Comparison of ENCODE assay signal across 1 cellular context in genomic region chr3:135965129-135965505, GRCh38.
TF ChIP-seq lines count a peak whose summit lies in the region.

No MANE protein-coding gene starts in this region.

TF ChIP-seq in GM12878, 131 proteins besides CTCF, POLR2A, EP300 and RAD21 (continued from another document):
- TF ChIP-seq CUX1 (IDR thresholded peaks at IDR 0.05; ENCODE audit: insufficient replicate concordance, low read depth, low read length) (no peak), ZBTB11 (CRISPR knock-in tag; IDR thresholded peaks at IDR 0.05) (no peak), HSF1 (IDR thresholded peaks at IDR 0.05; ENCODE audit: low read depth, low read length) (no peak), RB1 (IDR thresholded peaks at IDR 0.05; ENCODE audit: borderline replicate concordance) (no peak), IRF3 (IDR thresholded peaks at IDR 0.05) (no peak), PBX3 (IDR thresholded peaks at IDR 0.05; ENCODE audit: insufficient replicate concordance, low read depth, low read length) (no peak), SP1 (IDR thresholded peaks at IDR 0.05; ENCODE audit: low read depth, low read length) (no peak), GATAD2B (conservative IDR thresholded peaks at IDR 0.05; ENCODE audit: low read depth) (no peak), SIX5 (IDR thresholded peaks at IDR 0.05; ENCODE audit: low read depth, low read length, severe bottlenecking) (no peak), CHD2 (IDR thresholded peaks at IDR 0.05; ENCODE audit: borderline replicate concordance, low read depth, low read length) (no peak), SMARCA5 (IDR thresholded peaks at IDR 0.05) (no peak), SRF (IDR thresholded peaks at IDR 0.05; ENCODE audit: low read depth in 2 of 2, low read length in 2 of 2) (no peak)
